Comparison of ENCODE assay signal across 8 cellular contexts in the genomic region with DNA sequence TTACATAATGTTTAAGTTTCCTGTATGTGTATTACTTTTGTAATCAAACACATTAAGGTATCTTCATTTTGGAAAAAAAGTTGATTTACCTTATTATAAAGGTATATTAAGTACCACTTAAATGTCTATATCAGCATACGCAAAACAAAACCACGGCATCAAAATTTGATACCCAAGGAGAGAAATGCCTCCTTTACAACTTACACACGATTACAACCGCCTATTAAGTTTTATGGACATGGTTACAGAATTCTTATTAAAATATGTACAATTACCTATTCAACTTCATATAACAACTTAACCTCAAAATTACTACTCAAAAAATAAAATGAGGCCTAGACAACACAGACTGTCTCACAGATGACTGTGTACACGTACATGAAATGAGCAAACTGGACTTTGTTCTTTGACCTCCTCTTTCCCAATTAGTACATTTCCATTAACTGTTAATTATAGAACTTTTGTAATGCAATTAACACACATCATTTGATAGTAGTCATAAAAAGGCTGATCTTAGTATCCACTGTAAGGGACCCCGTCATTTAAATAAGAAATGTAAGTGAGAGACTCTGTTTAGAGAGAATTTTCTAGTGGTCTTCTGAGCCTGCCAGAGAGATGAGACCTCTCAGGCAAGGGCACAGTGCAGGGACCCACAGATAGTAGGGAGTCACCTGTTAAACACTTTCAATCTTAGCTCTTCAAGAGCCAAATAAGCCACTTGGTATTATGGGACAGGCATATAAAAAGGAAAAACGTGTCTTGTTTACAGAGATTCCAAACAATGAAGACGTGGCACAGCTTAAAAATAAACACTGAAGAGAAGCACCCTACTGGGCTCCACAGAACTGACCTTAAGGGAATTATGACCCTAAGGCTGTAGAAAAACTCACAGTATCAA. TPM values are rescaled to one million over a fixed set of nuclear protein-coding genes. Genes with fewer than 3 reads are reported as not detected.
DNase-seq lines count a peak whose midpoint lies in the region; ATAC-seq and TF ChIP-seq lines count a peak whose summit lies in the region.

No MANE protein-coding gene starts in this region.

- POLR2A ChIA-PET in GM10248 (lab: Yijun Ruan, JAX): no interaction called here

- WGBS in esophagus squamous epithelium, 2 donors: 21 to 30% methylated on average over 8 of the region's 8 CpGs

- TF ChIP-seq CTCF in esophagus squamous epithelium (IDR thresholded peaks at IDR 0.05) (no peak), progenitor cell of endocrine pancreas (IDR thresholded peaks at IDR 0.05; ENCODE audit: unreplicated experiment) (no peak), GM10248 (IDR thresholded peaks at IDR 0.05; ENCODE audit: control extremely low read depth, extremely low read depth, low read depth, missing control alignments) (no peak)

- H3K36me3 Mint-ChIP-seq in progenitor cell of endocrine pancreas (ENCODE audit: insufficient read depth): no peaks in the 10 kb centered on the region

- peak overlapping the region; percentile 97 for H3K4me3 Mint-ChIP-seq in progenitor cell of endocrine pancreas (ENCODE audit: low read depth)

- peaks cover 73 to 90% (median 78%) of the 10 kb centered on the region in 3 donors for H3K4me1 ChIP-seq in esophagus squamous epithelium

- peak overlapping the region; percentile 97 for H3K27ac Mint-ChIP-seq in progenitor cell of endocrine pancreas

- TF ChIP-seq POLR2A in esophagus squamous epithelium (IDR thresholded peaks at IDR 0.05): no peak

- no peaks in the 10 kb centered on the region for H3K27me3 ChIP-seq in esophagus squamous epithelium

- ATAC-seq in HG03097 (IDR thresholded peaks at IDR 0.05; ENCODE audit: low FRiP score, unreplicated experiment) (no peak), GM18520 (IDR thresholded peaks at IDR 0.05; ENCODE audit: unreplicated experiment) (no peak)

- H3K36me3 ChIP-seq in esophagus squamous epithelium: no peaks in the 10 kb centered on the region

- H3K9me3 ChIP-seq in esophagus squamous epithelium: no peaks in the 10 kb centered on the region

- CTCF ChIA-PET in GM10248 (lab: Yijun Ruan, JAX): interaction anchor here (1.2 to 7.1 kb wide), 5 partner anchors 11 to 85 kb away, joined by 3 to 30 read pairs (median 19); no protein-coding TSS in a partner anchor

- H3K9me3 Mint-ChIP-seq in progenitor cell of endocrine pancreas (ENCODE audit: low read depth): no peaks in the 10 kb centered on the region

- H3K4me3 ChIP-seq in esophagus squamous epithelium: peak overlapping the region in 3 of 4 donors; percentile 83 to 96 (median 92)

- intact Hi-C loops in esophagus squamous epithelium (cut with DNase I): no loop called here

- peaks cover 51% of the 10 kb centered on the region for H3K4me1 Mint-ChIP-seq in progenitor cell of endocrine pancreas (ENCODE audit: low read depth)

- peak overlapping the region; percentile 97 to 99 (median 98) for H3K27ac ChIP-seq in esophagus squamous epithelium

- no peaks in the 10 kb centered on the region for H3K27me3 Mint-ChIP-seq in progenitor cell of endocrine pancreas

- DNase-seq in ELR (ENCODE audit: low read depth): peak; percentile 22
- peak; percentile 65 for DNase-seq in RKO (ENCODE audit: low spot score)
- no peak for DNase-seq in esophagus squamous epithelium (lab: John Stamatoyannopoulos, UW)
- DNase-seq in progenitor cell of endocrine pancreas (ENCODE audit: low spot score, unreplicated experiment): no peak
- no peak for DNase-seq in GM10248 (ENCODE audit: extremely low spot score)
- no peak for DNase-seq in globus pallidus (ENCODE audit: low spot score)

RNA-seq across cellular contexts. Expression of gene DIDO1, which starts 2.4 kb away (rescaled TPM):
- total RNA-seq in esophagus squamous epithelium: 10 to 100 TPM; 27.6 to 57.8 (median 36.7) TPM
- 68.2 and 71.2 TPM in 2 replicates for total RNA-seq in progenitor cell of endocrine pancreas

RNA-seq across cellular contexts. Expression of gene GID8, which starts 14.0 kb away (rescaled TPM):
- total RNA-seq in esophagus squamous epithelium: 10 to 100 TPM; 41.0 to 51.2 (median 44.1) TPM
- 66.7 and 71.6 TPM in 2 replicates for total RNA-seq in progenitor cell of endocrine pancreas

RNA-seq across cellular contexts. Expression of gene SLC17A9, which starts 28.6 kb away (rescaled TPM):
- total RNA-seq in esophagus squamous epithelium: 1 to 10 TPM in 2 of 4 donors, under 1 TPM in 2; 0.31 to 3.9 (median 1.4) TPM
- total RNA-seq in progenitor cell of endocrine pancreas: 8.0 and 8.3 TPM in 2 replicates

Comparison
In these comparisons a context has a peak if more than half of its experiments do, and no peak if none do; other contexts are left out.
1. DNase-seq: peak in ELR (single experiment) and RKO (single experiment); none in esophagus squamous epithelium (single experiment), progenitor cell of endocrine pancreas (single experiment), GM10248 (single experiment) and globus pallidus (single experiment).